1 cellular context compared by ENCODE assay signal in genomic region chr3:107112356-107112755, GRCh38.
TF ChIP-seq lines count a peak whose summit lies in the region.

No MANE protein-coding gene starts in this region.

TF ChIP-seq in HepG2, 621 proteins besides CTCF, POLR2A, EP300 and RAD21 (continued from another document):
- TF ChIP-seq PRDM15 (CRISPR knock-in tag; IDR thresholded peaks at IDR 0.05) (no peak), BORCS8-MEF2B (CRISPR knock-in tag; IDR thresholded peaks at IDR 0.05) (no peak), ZBTB43 (CRISPR knock-in tag; conservative IDR thresholded peaks at IDR 0.05) (no peak), ZNF816 (CRISPR knock-in tag; IDR thresholded peaks at IDR 0.05; ENCODE audit: borderline replicate concordance) (no peak), MAFK (conservative IDR thresholded peaks at IDR 0.05 in 1 of 2, IDR thresholded peaks at IDR 0.05 in 1 of 2; ENCODE audit: low read length in 2 of 2) (peak in 1 of 2 experiments; percentile 53; a peak in 2 of 4 replicates), ZNF614 (CRISPR knock-in tag; IDR thresholded peaks at IDR 0.05; ENCODE audit: borderline replicate concordance) (no peak)
